Comparison of ENCODE assay signal across 20 cellular contexts in the genomic region with DNA sequence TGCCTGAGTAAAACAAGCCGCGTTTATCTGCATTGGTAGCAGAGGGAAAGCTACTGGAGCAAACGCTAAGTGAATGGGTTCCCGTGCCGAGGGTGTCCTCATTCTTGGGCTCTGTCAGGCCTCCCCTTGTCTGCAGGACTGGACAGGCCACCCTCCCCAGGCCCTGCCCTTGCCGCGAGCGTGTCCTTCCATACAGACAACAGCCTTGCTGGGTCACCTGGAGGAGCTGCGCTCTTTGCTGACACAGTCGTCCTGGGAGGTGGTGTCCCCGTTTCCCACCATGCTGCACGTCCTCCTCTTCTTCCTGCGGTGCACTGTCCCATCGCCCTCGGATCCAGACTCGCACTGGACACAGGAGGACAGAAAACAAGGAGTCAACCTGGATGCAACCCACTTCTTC.
"Had no signal": no experiment of that assay in that cellular context is flagged by ENCODE, and none has a peak within 500 bp of the region (broad histone marks: within the 10 kb centered on the region; RNA-seq: fewer than 3 reads in every experiment).

No MANE protein-coding gene starts in this region.

- H3K27ac Mint-ChIP-seq: activated T-helper 1 cell treated with anti-CD3 and anti-CD28 coated beads, Interleukin-12 subunit alpha, Interleukin-12 subunit beta, Interleukin-2, Interleukin-4 antibody, amounts not matched to agents 30 ng/mL and 10 ng/mL and 1 ng/mL, durations not matched to agents 14 hours and 24 hours and 36 hours; progenitor cell of endocrine pancreas; T-helper 1 cell treated with Interleukin-12 subunit alpha and Interleukin-12 subunit beta and Interleukin-4 antibody, amounts not matched to agents 30 μg/mL and 1 μg/mL, for 36 hours; type B pancreatic cell had no signal

- H3K27ac ChIP-seq: ascending aorta, dorsolateral prefrontal cortex, heart left ventricle, right atrium auricular region had no signal

- DNase-seq: activated CD4-positive, alpha-beta T cell treated with anti-CD3 and anti-CD28 coated beads for 4 hours; activated CD8-positive, alpha-beta memory T cell treated with anti-CD3 and anti-CD28 coated beads, Interleukin-2, amount 50 U/mL, for 48 hours; activated naive CD4-positive, alpha-beta T cell treated with Interleukin-2 at 50 U/mL for 16 hours; erythroblast; gastrocnemius medialis; left colon; naive B cell; occipital lobe; small intestine; stimulated activated naive CD8-positive, alpha-beta T cell treated with anti-CD3 and anti-CD28 coated beads, Interleukin-15, Interleukin-2, amounts not matched to agents 100 U/mL and 50 U/mL, for 24 hours had no signal

- H3K4me3 ChIP-seq: ascending aorta, dorsolateral prefrontal cortex, gastrocnemius medialis, heart left ventricle, lung, right atrium auricular region had no signal

- H3K4me3 Mint-ChIP-seq: activated T-helper 1 cell treated with anti-CD3 and anti-CD28 coated beads, Interleukin-12 subunit alpha, Interleukin-12 subunit beta, Interleukin-2, Interleukin-4 antibody, amounts not matched to agents 30 ng/mL and 10 ng/mL and 1 ng/mL, durations not matched to agents 14 hours and 24 hours and 36 hours; T-helper 1 cell treated with Interleukin-12 subunit alpha and Interleukin-12 subunit beta and Interleukin-4 antibody, amounts not matched to agents 30 μg/mL and 1 μg/mL, for 36 hours; type B pancreatic cell had no signal

- H3K27me3 ChIP-seq: ascending aorta, dorsolateral prefrontal cortex, gastrocnemius medialis, heart left ventricle, right atrium auricular region had no signal

- FAIRE-seq: bronchial epithelial cell, small intestine had no signal

- H3K27me3 Mint-ChIP-seq: naive B cell, progenitor cell of endocrine pancreas, type B pancreatic cell had no signal

- H3K9me3 Mint-ChIP-seq: activated T-helper 1 cell treated with anti-CD3 and anti-CD28 coated beads, Interleukin-12 subunit alpha, Interleukin-12 subunit beta, Interleukin-2, Interleukin-4 antibody, amounts not matched to agents 30 ng/mL and 10 ng/mL and 1 ng/mL, durations not matched to agents 14 hours and 24 hours and 36 hours; naive B cell; T-helper 1 cell treated with Interleukin-12 subunit alpha and Interleukin-12 subunit beta and Interleukin-4 antibody, amounts not matched to agents 30 μg/mL and 1 μg/mL, for 36 hours; type B pancreatic cell had no signal

- H3K9me3 ChIP-seq: ascending aorta, gastrocnemius medialis, heart left ventricle, right atrium auricular region had no signal

- ATAC-seq: gastrocnemius medialis; heart left ventricle; left colon; stimulated activated naive CD8-positive, alpha-beta T cell treated with anti-CD3 and anti-CD28 coated beads, Interleukin-15, Interleukin-2, amounts not matched to agents 100 U/mL and 50 U/mL, for 24 hours had no signal
